Comparison of ENCODE assay signal across 17 cellular contexts in genomic region chr17:49204521-49204920, GRCh38. TPM values are rescaled to one million over a fixed set of nuclear protein-coding genes. Genes with fewer than 3 reads are reported as not detected.
DNase-seq lines count a peak whose midpoint lies in the region; ATAC-seq and TF ChIP-seq lines count a peak whose summit lies in the region.
"Had no signal": no experiment of that assay in that cellular context is flagged by ENCODE, and none has a peak within 500 bp of the region (broad histone marks: within the 10 kb centered on the region; RNA-seq: fewer than 3 reads in every experiment).

No MANE protein-coding gene starts in this region.

- H2AFZ ChIP-seq in osteoblast (ENCODE audit: low read length): no peak overlapping the region

- H3K4me2 ChIP-seq in osteoblast (ENCODE audit: insufficient read depth, low read length): peak overlapping the region; percentile 20
- H3K4me2 ChIP-seq: A549 had no signal

- no peaks in the 10 kb centered on the region for H4K20me1 ChIP-seq in osteoblast (ENCODE audit: insufficient read depth, low read length)

- H3K79me2 ChIP-seq in osteoblast (ENCODE audit: insufficient read depth, low read length): no peaks in the 10 kb centered on the region

- ATAC-seq in GM18870 (IDR thresholded peaks at IDR 0.05; ENCODE audit: unreplicated experiment) (no peak), GM18868 (IDR thresholded peaks at IDR 0.05; ENCODE audit: unreplicated experiment) (no peak)
- ATAC-seq: A549 had no signal

- H3K4me1 ChIP-seq in osteoblast (ENCODE audit: insufficient read depth, low read length): peaks cover 11% of the 10 kb centered on the region
- H3K4me1 ChIP-seq: A549 had no signal

- no peak overlapping the region for H3K4me3 ChIP-seq in osteoblast (ENCODE audit: insufficient read depth, low read length)
- H3K4me3 ChIP-seq: A549, SJCRH30 had no signal

- H3K9me3 ChIP-seq in osteoblast (ENCODE audit: low read depth, low read length): no peaks in the 10 kb centered on the region
- H3K9me3 ChIP-seq: A549, SJCRH30 had no signal

- peaks cover 12% of the 10 kb centered on the region for H3K27me3 ChIP-seq in osteoblast (ENCODE audit: insufficient read depth, low read length)
- H3K27me3 ChIP-seq: SJCRH30 had no signal

- DNase-seq in AG20443 (ENCODE audit: low spot score) (peak; percentile 65), LHCN-M2 (ENCODE audit: low read depth) (peak; percentile 27), epidermal melanocyte (ENCODE audit: insufficient read length, low spot score) (peak; percentile 14), osteoblast (ENCODE audit: insufficient read length, low spot score, missing footprints) (peak; percentile 91), NOMO-1 treated with dmso at 0.1 percent for 144 hours (lab: John Stamatoyannopoulos, UW; ENCODE audit: unreplicated experiment) (no peak)
- DNase-seq: AML-193, DMS79 treated with DMSO at 0.1 percent for 48 hours, H9, NCI-H1105, NCI-H510A treated with DMSO at 0.1 percent for 48 hours, NCI-H774, SJCRH30, SW 1271 had no signal

- H3K27ac ChIP-seq in osteoblast (ENCODE audit: low read depth, low read length): no peak overlapping the region
- H3K27ac ChIP-seq: A549, SJCRH30 had no signal

- no peak for TF ChIP-seq CTCF in osteoblast (IDR thresholded peaks at IDR 0.05; ENCODE audit: extremely low read depth, low read depth, low read length)

- no peaks in the 10 kb centered on the region for H3K36me3 ChIP-seq in osteoblast (ENCODE audit: insufficient read depth, low read length)
- H3K36me3 ChIP-seq: SJCRH30 had no signal

RNA-seq across cellular contexts. Expression of gene GNGT2, which starts 5.9 kb away (rescaled TPM):
- total RNA-seq in LHCN-M2 (2014; rRNA removed): not detected in 2 replicates
- polyA plus RNA-seq in LHCN-M2 (2012): 0.77 TPM
- total RNA-seq in osteoblast: not detected in 2 replicates
- total RNA-seq: G401 had no signal

RNA-seq across cellular contexts. Expression of gene ABI3, which starts 6.0 kb away (rescaled TPM):
- total RNA-seq in LHCN-M2 (2014; rRNA removed) (0.19 TPM in 1 of 2 replicates, not detected in the other), osteoblast (under 0.01 and 0.36 TPM in 2 replicates)
- 0.21 TPM for polyA plus RNA-seq in LHCN-M2 (2012)
- polyA plus RNA-seq: A549 had no signal

RNA-seq across cellular contexts. Expression of gene PHOSPHO1, which starts 26.1 kb away (rescaled TPM):
- total RNA-seq in LHCN-M2 (2014; rRNA removed) (0.13 and 0.23 TPM in 2 replicates), osteoblast (0.29 and 0.36 TPM in 2 replicates)
- polyA plus RNA-seq in LHCN-M2 (2012): 0.26 TPM
- total RNA-seq: SJCRH30 had no signal
